ENCODE assay signal across 8 cellular contexts in genomic region chr6:107488174-107488874, GRCh38. TPM values are rescaled to one million over a fixed set of nuclear protein-coding genes. Genes with fewer than 3 reads are reported as not detected.
A peak's percentile ranks its signal among the peaks of the same experiment; 100 is the strongest.
DNase-seq lines count a peak whose midpoint lies in the region; ATAC-seq, FAIRE-seq and TF ChIP-seq lines count a peak whose summit lies in the region.

No MANE protein-coding gene starts in this region.

- WGBS in right cardiac atrium: 21% methylated on average over 27 of the region's 27 CpGs

- no peaks in the 10 kb centered on the region for H3K9me3 ChIP-seq in T-helper 17 cell (ENCODE audit: control insufficient read depth, low read length, poor library complexity, severe bottlenecking)
- H3K9me3 ChIP-seq in right cardiac atrium (ENCODE audit: control insufficient read depth, low read length): no peaks in the 10 kb centered on the region

- intact Hi-C loops in right cardiac atrium (cut with DNase I): loop anchor here in 2 of 4 donors (10.0 kb wide), 2 partner anchors 156 to 216 kb away; no protein-coding TSS in a partner anchor

- peaks cover 2% of the 10 kb centered on the region for H3K4me1 ChIP-seq in right cardiac atrium (ENCODE audit: control insufficient read depth, insufficient read depth, low read length)

- no peaks in the 10 kb centered on the region for H3K27me3 ChIP-seq in right cardiac atrium (ENCODE audit: control insufficient read depth, insufficient read depth)

- no peak for FAIRE-seq in GM19239 (lab: Jason Lieb, UNC)

- H3K4me3 ChIP-seq in right cardiac atrium (ENCODE audit: low read length) (peak overlapping the region; percentile 91), skeletal muscle cell (ENCODE audit: low read depth, low read length) (peak overlapping the region; percentile 70)

- H3K27me3 Mint-ChIP-seq in T-helper 17 cell: peaks cover 52% of the 10 kb centered on the region

- H3K4me1 Mint-ChIP-seq in T-helper 17 cell: peaks cover 23% of the 10 kb centered on the region

- DNase-seq in GM13976 (ENCODE audit: low spot score) (peak; percentile 18), T-helper 17 cell (no peak), right cardiac atrium (peak in 1 of 3 donors; percentile 51), skeletal muscle cell (ENCODE audit: low read depth) (no peak), GM19239 (ENCODE audit: insufficient read length, low spot score) (no peak)
- DNase-seq in activated effector memory CD4-positive, alpha-beta T cell treated with Interleukin-2 at 50 U/mL for 16 hours: no peak
- DNase-seq in effector CD8-positive, alpha-beta T cell (lab: John Stamatoyannopoulos, UW): no peak

- H3K27ac Mint-ChIP-seq in T-helper 17 cell: no peak overlapping the region

- H3K27ac ChIP-seq in right cardiac atrium (ENCODE audit: low read length): no peak overlapping the region

- ATAC-seq in T-helper 17 cell (peak; percentile 28), right cardiac atrium (no peak), GM18519 (IDR thresholded peaks at IDR 0.05; ENCODE audit: low FRiP score, unreplicated experiment) (no peak)

- no peak for TF ChIP-seq CTCF in GM13976 (IDR thresholded peaks at IDR 0.05; ENCODE audit: borderline replicate concordance, control extremely low read depth, extremely low read depth, insufficient read depth, missing control alignments)

- H3K4me3 Mint-ChIP-seq in T-helper 17 cell: peak overlapping the region; percentile 99

- in situ Hi-C loops in GM13976 (cut with MboI; ENCODE audit: low sequenced_read_pairs, unreplicated experiment): no loop called here

- H3K36me3 Mint-ChIP-seq in T-helper 17 cell (ENCODE audit: low read depth): peaks cover 9% of the 10 kb centered on the region

RNA-seq across cellular contexts. Expression of gene SOBP, which starts 1.6 kb away (rescaled TPM):
- total RNA-seq in T-helper 17 cell (under 1 TPM in 1 of 2 donors, not detected in 1; 0.16 TPM), right cardiac atrium (10 to 100 TPM; 17.5 to 20.6 (median 18.5) TPM)
- polyA plus RNA-seq in right cardiac atrium: 10.4 TPM

RNA-seq across cellular contexts. Expression of gene PDSS2, which starts 29.0 kb away (rescaled TPM):
- total RNA-seq in T-helper 17 cell: 10 to 100 TPM; 11.4 to 12.3 TPM
- total RNA-seq in right cardiac atrium: 10 to 100 TPM; 12.5 to 15.5 (median 14.1) TPM
- polyA plus RNA-seq in right cardiac atrium: 10.0 TPM

Comparison
In these comparisons a context has a peak if more than half of its experiments do, and no peak if none do; other contexts are left out.
1. RNA of gene SOBP, which starts 1.6 kb away (total RNA-seq): 17.5 to 20.6 TPM in right cardiac atrium; 0.16 TPM in T-helper 17 cell; every median in the first group is over 10 times any median in the second.